16 cellular contexts compared by ENCODE assay signal in the genomic region with DNA sequence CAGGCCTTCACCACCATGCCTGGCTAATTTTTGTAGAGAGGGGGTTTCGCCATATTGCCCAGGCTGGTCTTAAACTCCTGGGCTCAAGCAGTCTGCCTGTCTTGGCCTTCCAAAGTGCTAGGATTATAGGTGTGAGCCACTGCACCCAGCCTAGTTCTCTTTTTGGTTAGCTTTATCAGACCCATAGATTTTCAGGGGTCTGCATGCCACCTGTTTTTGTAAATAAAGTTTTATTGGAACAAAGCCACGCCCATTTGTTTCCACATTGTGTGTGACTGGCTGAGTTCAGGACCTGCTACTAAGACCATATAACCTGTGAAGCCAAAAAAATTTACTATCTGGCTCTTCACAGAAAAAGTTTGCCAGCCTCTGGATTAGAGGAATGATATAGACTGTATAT. TPM values are rescaled to one million over a fixed set of nuclear protein-coding genes. Genes with fewer than 3 reads are reported as not detected.
DNase-seq lines count a peak whose midpoint lies in the region; ATAC-seq, FAIRE-seq and TF ChIP-seq lines count a peak whose summit lies in the region.
"Had no signal": no experiment of that assay in that cellular context is flagged by ENCODE, and none has a peak within 500 bp of the region (broad histone marks: within the 10 kb centered on the region; RNA-seq: fewer than 3 reads in every experiment).

No MANE protein-coding gene starts in this region.

- H3K4me1 ChIP-seq in HepG2 (ENCODE audit: insufficient read depth, low read length) = peaks cover 8% of the 10 kb centered on the region
- H3K4me1 ChIP-seq in right lobe of liver = no peaks in the 10 kb centered on the region
- peaks cover 2% of the 10 kb centered on the region; the same call in 1 of the 2 replicates for H3K4me1 ChIP-seq in IMR-90 (ENCODE audit: control insufficient read depth, insufficient read depth, low read length)
- peaks cover 0 to 2% of the 10 kb centered on the region in 2 experiments; a peak in 2 of 5 replicates for H3K4me1 ChIP-seq in K562 (replicated peaks in 1 of 2; ENCODE audit: control insufficient read depth in 2 of 2, insufficient read depth in 2 of 2, low read length in 2 of 2)

- no peak for TF ChIP-seq POLR2A in HepG2 (IDR thresholded peaks at IDR 0.05; ENCODE audit: insufficient read depth in 1 of 2, low read depth in 2 of 2, low read length in 2 of 2)
- no peak for TF ChIP-seq POLR2A in right lobe of liver (IDR thresholded peaks at IDR 0.05)
- TF ChIP-seq POLR2A in IMR-90 (IDR thresholded peaks at IDR 0.05; ENCODE audit: low read depth, low read length) = no peak
- TF ChIP-seq POLR2A in K562 (conservative IDR thresholded peaks at IDR 0.05) = no peak

- no peaks in the 10 kb centered on the region for H3K9me3 Mint-ChIP-seq in activated T-helper 1 cell treated with anti-CD3 and anti-CD28 coated beads, Interleukin-12 subunit alpha, Interleukin-12 subunit beta, Interleukin-2, Interleukin-4 antibody, amounts not matched to agents 30 ng/mL and 10 ng/mL and 1 ng/mL, durations not matched to agents 14 hours and 24 hours and 36 hours
- H3K9me3 Mint-ChIP-seq: CD8-positive, alpha-beta T cell; H9 had no signal

- H3K18ac ChIP-seq in IMR-90 (ENCODE audit: low read depth, low read length) = no peak overlapping the region

- H4K8ac ChIP-seq in IMR-90 (ENCODE audit: low read depth in 2 of 2, low read length in 2 of 2) = no peak overlapping the region

- in situ Hi-C loops in HepG2 (cut with HindIII; ENCODE audit: extremely low pct_ligation_motif_present, low pct_unique_long_range_greater_than_20kb) = no loop called here
- in situ Hi-C loops in IMR-90 (cut with MboI; ENCODE audit: low sequenced_read_pairs) = no loop called here
- in situ Hi-C loops in K562 (cut with MboI) = no loop called here

- H3K4me2 ChIP-seq in HepG2 (ENCODE audit: low read depth, low read length) (no peak overlapping the region), IMR-90 (ENCODE audit: low read depth, low read length) (no peak overlapping the region), K562 (ENCODE audit: insufficient read depth, low read length) (no peak overlapping the region)
- H3K4me2 ChIP-seq: BLaER1 treated with 17β-estradiol and CSF1 and Interleukin-3, amounts not matched to agents 10 nM and 100 nM had no signal

- H3K27me3 ChIP-seq in HepG2 (ENCODE audit: control insufficient read depth in 1 of 2, insufficient read depth in 2 of 2, low read length in 2 of 2) (no peaks in the 10 kb centered on the region), right lobe of liver (no peaks in the 10 kb centered on the region), IMR-90 (ENCODE audit: control insufficient read depth, insufficient read depth, low read length) (no peaks in the 10 kb centered on the region), K562 (ENCODE audit: control insufficient read depth in 2 of 2, insufficient read depth in 2 of 2, low read length in 2 of 2) (no peaks in the 10 kb centered on the region)
- H3K27me3 ChIP-seq: BLaER1 treated with 17β-estradiol and CSF1 and Interleukin-3, amounts not matched to agents 10 nM and 100 nM had no signal

- DNase-seq in HepG2 (ENCODE audit: low spot score) (no peak), right lobe of liver (no peak), IMR-90 (no peak), K562 (ENCODE audit: extremely low read depth in 1 of 4, low spot score in 3 of 4) (no peak), SIG-M5 (lab: John Stamatoyannopoulos, UW) (no peak)
- DNase-seq in activated T-helper 1 cell treated with anti-CD3 and anti-CD28 coated beads, Interleukin-12 subunit alpha, Interleukin-12 subunit beta, Interleukin-2, Interleukin-4 antibody, amounts not matched to agents 30 ng/mL and 10 ng/mL and 1 ng/mL, durations not matched to agents 14 hours and 24 hours and 36 hours (ENCODE audit: low spot score) = no peak
- no peak for DNase-seq in activated effector memory CD4-positive, alpha-beta T cell treated with Interleukin-2 at 50 U/mL for 16 hours
- DNase-seq: Calu3; CD8-positive, alpha-beta T cell; DMS79 treated with DMSO at 0.1 percent for 48 hours; GF-D8; H9 had no signal

- H3K23ac ChIP-seq in IMR-90 (ENCODE audit: low read depth, low read length) = no peak overlapping the region

- no peak overlapping the region for H3K27ac Mint-ChIP-seq in activated T-helper 1 cell treated with anti-CD3 and anti-CD28 coated beads, Interleukin-12 subunit alpha, Interleukin-12 subunit beta, Interleukin-2, Interleukin-4 antibody, amounts not matched to agents 30 ng/mL and 10 ng/mL and 1 ng/mL, durations not matched to agents 14 hours and 24 hours and 36 hours
- H3K27ac Mint-ChIP-seq: B cell; CD8-positive, alpha-beta T cell; H9 had no signal

- no peak overlapping the region for H3K4ac ChIP-seq in IMR-90 (ENCODE audit: low read depth, low read length)

- H4K20me1 ChIP-seq in HepG2 (ENCODE audit: insufficient read depth, low read length) = no peaks in the 10 kb centered on the region
- H4K20me1 ChIP-seq in IMR-90 (ENCODE audit: insufficient read depth, low read length) = peaks cover 31% of the 10 kb centered on the region; the same call in 1 of the 2 replicates
- no peaks in the 10 kb centered on the region; the same call in 1 of the 2 replicates for H4K20me1 ChIP-seq in K562 (replicated peaks; ENCODE audit: control insufficient read depth, insufficient read depth, low read length)

- no TSS peak for BruUV-seq in HepG2 (replicated peaks; lab: Mats Ljungman, UMichigan)
- BruUV-seq in IMR-90 (replicated peaks; lab: Mats Ljungman, UMichigan) = no TSS peak
- BruUV-seq in K562 (replicated peaks; lab: Mats Ljungman, UMichigan) = no TSS peak

- H3K9me1 ChIP-seq in IMR-90 (ENCODE audit: insufficient read depth, low read length) (no peaks in the 10 kb centered on the region; the same call in 1 of the 2 replicates), K562 (ENCODE audit: control insufficient read depth, insufficient read depth, low read length) (no peaks in the 10 kb centered on the region)

- intact Hi-C loops in HepG2 (cut with micrococcal nuclease; ENCODE audit: unreplicated experiment) = no loop called here
- intact Hi-C loops in right lobe of liver (cut with DNase I) = no loop called here
- intact Hi-C loops in IMR-90 (cut with micrococcal nuclease) = no loop called here
- intact Hi-C loops in K562 (cut with micrococcal nuclease) = no loop called here
- intact Hi-C loops in activated T-helper 1 cell treated with anti-CD3 and anti-CD28 coated beads, Interleukin-12 subunit alpha, Interleukin-12 subunit beta, Interleukin-2, Interleukin-4 antibody, amounts not matched to agents 30 ng/mL and 10 ng/mL and 1 ng/mL, durations not matched to agents 14 hours and 24 hours and 36 hours (cut with micrococcal nuclease) = no loop called here

- POLR2A ChIA-PET in HepG2 (lab: Yijun Ruan, JAX) = no interaction called here
- POLR2A ChIA-PET in IMR-90 (lab: Charles Lee; ENCODE audit: unreplicated experiment) = no interaction called here
- POLR2A ChIA-PET in K562 (lab: Yijun Ruan, JAX) = no interaction called here

- no peak overlapping the region for H2BK5ac ChIP-seq in IMR-90 (ENCODE audit: low read depth, low read length, poor library complexity, severe bottlenecking)

- CTCF ChIA-PET in HepG2 (lab: Yijun Ruan, JAX; ENCODE audit: low intra/inter-chr PET ratio, low total read pairs) (no interaction called here), IMR-90 (lab: Yijun Ruan, JAX) (no interaction called here), K562 (lab: Yijun Ruan, JAX; ENCODE audit: low intra/inter-chr PET ratio) (no interaction called here)

- H3K56ac ChIP-seq in IMR-90 (ENCODE audit: extremely low read depth, insufficient read depth, low read length) = no peak overlapping the region

- FAIRE-seq in HepG2 (lab: Jason Lieb, UNC) (no peak), K562 (lab: Jason Lieb, UNC) (no peak)
- FAIRE-seq: GM19239, H1 had no signal

- H3K4me1 Mint-ChIP-seq in activated T-helper 1 cell treated with anti-CD3 and anti-CD28 coated beads, Interleukin-12 subunit alpha, Interleukin-12 subunit beta, Interleukin-2, Interleukin-4 antibody, amounts not matched to agents 30 ng/mL and 10 ng/mL and 1 ng/mL, durations not matched to agents 14 hours and 24 hours and 36 hours (ENCODE audit: low read depth) = peaks cover 12% of the 10 kb centered on the region

- H3K4me3 ChIP-seq in HepG2 (replicated peaks in 1 of 3; ENCODE audit: insufficient read depth in 1 of 3, low read depth in 2 of 3, low read length in 3 of 3) (no peak overlapping the region), right lobe of liver (no peak overlapping the region), IMR-90 (ENCODE audit: insufficient read depth, low read depth, low read length) (no peak overlapping the region), K562 (no peak overlapping the region)
- H3K4me3 ChIP-seq: BLaER1 treated with 17β-estradiol and CSF1 and Interleukin-3, amounts not matched to agents 10 nM and 100 nM had no signal

- WGBS in HepG2 (ENCODE audit: low lambda C conversion rate) = 97% methylated on average over 2 of the region's 2 CpGs
- WGBS in right lobe of liver (ENCODE audit: insufficient coverage, low coverage, low lambda C conversion rate, missing lambda C conversion rate) = 86% methylated on average over 2 of the region's 2 CpGs
- no CpG with 5 or more reads among the region's 2 CpGs for WGBS in IMR-90 (ENCODE audit: extremely low coverage in 2 of 2, insufficient read length in 1 of 2), 2 experiments
- 88% methylated on average over 2 of the region's 2 CpGs for WGBS in K562 (ENCODE audit: insufficient coverage, low coverage, missing lambda C conversion rate)

- H3K14ac ChIP-seq in IMR-90 (replicated peaks; ENCODE audit: low read depth, low read length) = no peak overlapping the region

- no peak overlapping the region for H4K91ac ChIP-seq in IMR-90 (ENCODE audit: insufficient read depth, low read depth, low read length)

- H3K79me2 ChIP-seq in HepG2 (ENCODE audit: insufficient read depth, low read length) = peaks cover 47% of the 10 kb centered on the region
- H3K79me2 ChIP-seq in K562 (ENCODE audit: control insufficient read depth, insufficient read depth, low read length) = peaks cover 84% of the 10 kb centered on the region

- H2BK120ac ChIP-seq in IMR-90 (ENCODE audit: low read depth, low read length) = no peak overlapping the region

- H3K9me3 ChIP-seq in HepG2 (ENCODE audit: low read length) (no peaks in the 10 kb centered on the region), right lobe of liver (no peaks in the 10 kb centered on the region), IMR-90 (ENCODE audit: control insufficient read depth, insufficient read depth, low read length) (no peaks in the 10 kb centered on the region), K562 (replicated peaks; ENCODE audit: control insufficient read depth, insufficient read depth, low read depth, low read length) (no peaks in the 10 kb centered on the region)
- H3K9me3 ChIP-seq: BLaER1 treated with 17β-estradiol and CSF1 and Interleukin-3, amounts not matched to agents 10 nM and 100 nM had no signal

- TF ChIP-seq RAD21 in HepG2 (CRISPR knock-in tag; IDR thresholded peaks at IDR 0.05) (no peak), IMR-90 (IDR thresholded peaks at IDR 0.05; ENCODE audit: low read length) (no peak), K562 (CRISPR knock-in tag; conservative IDR thresholded peaks at IDR 0.05 in 1 of 2, IDR thresholded peaks at IDR 0.05 in 1 of 2) (no peak)

- no peak overlapping the region for H4K5ac ChIP-seq in IMR-90 (ENCODE audit: low read depth, low read length)

- no peak overlapping the region for H3K4me3 Mint-ChIP-seq in activated T-helper 1 cell treated with anti-CD3 and anti-CD28 coated beads, Interleukin-12 subunit alpha, Interleukin-12 subunit beta, Interleukin-2, Interleukin-4 antibody, amounts not matched to agents 30 ng/mL and 10 ng/mL and 1 ng/mL, durations not matched to agents 14 hours and 24 hours and 36 hours
- H3K4me3 Mint-ChIP-seq: B cell; CD8-positive, alpha-beta T cell; H9 had no signal

- no peak overlapping the region for H2BK15ac ChIP-seq in IMR-90 (ENCODE audit: low read depth, low read length)

- dilution Hi-C loops in IMR-90 (cut with HindIII; ENCODE audit: low sequenced_read_pairs, unreplicated experiment) = no loop called here

- H3K36me3 Mint-ChIP-seq in activated T-helper 1 cell treated with anti-CD3 and anti-CD28 coated beads, Interleukin-12 subunit alpha, Interleukin-12 subunit beta, Interleukin-2, Interleukin-4 antibody, amounts not matched to agents 30 ng/mL and 10 ng/mL and 1 ng/mL, durations not matched to agents 14 hours and 24 hours and 36 hours (ENCODE audit: low read depth) = peaks cover 60% of the 10 kb centered on the region

- peaks cover 34 to 41% of the 10 kb centered on the region in 2 experiments for H3K79me1 ChIP-seq in IMR-90 (ENCODE audit: low read depth in 1 of 2, low read length in 2 of 2)

- no peak for TF ChIP-seq EP300 in HepG2 (IDR thresholded peaks at IDR 0.05; ENCODE audit: low read depth in 2 of 2, low read length in 2 of 2)
- TF ChIP-seq EP300 in HepG2 (CRISPR knock-in tag; IDR thresholded peaks at IDR 0.05; ENCODE audit: borderline replicate concordance) = no peak
- TF ChIP-seq EP300 in K562 (IDR thresholded peaks at IDR 0.05; ENCODE audit: low read length) = no peak

- no peaks in the 10 kb centered on the region for H3K27me3 Mint-ChIP-seq in activated T-helper 1 cell treated with anti-CD3 and anti-CD28 coated beads, Interleukin-12 subunit alpha, Interleukin-12 subunit beta, Interleukin-2, Interleukin-4 antibody, amounts not matched to agents 30 ng/mL and 10 ng/mL and 1 ng/mL, durations not matched to agents 14 hours and 24 hours and 36 hours (ENCODE audit: insufficient read depth)
- H3K27me3 Mint-ChIP-seq: B cell had no signal

- H3K27ac ChIP-seq in HepG2 (ENCODE audit: extremely low read length, insufficient read depth, low read length) (no peak overlapping the region), right lobe of liver (no peak overlapping the region), IMR-90 (ENCODE audit: insufficient read depth, low read length) (no peak overlapping the region), K562 (ENCODE audit: extremely low read depth, low read depth, low read length) (no peak overlapping the region)
- H3K27ac ChIP-seq: BLaER1 treated with 17β-estradiol and CSF1 and Interleukin-3, amounts not matched to agents 10 nM and 100 nM had no signal

- H3K9ac ChIP-seq in HepG2 (ENCODE audit: insufficient read depth, low read depth, low read length) (no peak overlapping the region), IMR-90 (ENCODE audit: low read depth, low read length) (no peak overlapping the region), K562 (ENCODE audit: insufficient read depth in 1 of 2, low read depth in 2 of 2, low read length in 2 of 2) (no peak overlapping the region)
- H3K9ac ChIP-seq: BLaER1 treated with 17β-estradiol and CSF1 and Interleukin-3, amounts not matched to agents 10 nM and 100 nM had no signal

- H2BK20ac ChIP-seq in IMR-90 (ENCODE audit: low read depth, low read length) = no peak overlapping the region

- TF ChIP-seq CTCF in HepG2 (CRISPR knock-in tag; IDR thresholded peaks at IDR 0.05) = no peak
- no peak for TF ChIP-seq CTCF in right lobe of liver (IDR thresholded peaks at IDR 0.05)
- TF ChIP-seq CTCF in IMR-90 (conservative IDR thresholded peaks at IDR 0.05; ENCODE audit: low read depth, low read length) = no peak
- no peak for TF ChIP-seq CTCF in K562 (IDR thresholded peaks at IDR 0.05 in 2 of 3, conservative IDR thresholded peaks at IDR 0.05 in 1 of 3; ENCODE audit: insufficient read depth in 2 of 3, low read depth in 1 of 3, low read length in 3 of 3)

- no peak overlapping the region for H2AFZ ChIP-seq in HepG2 (ENCODE audit: low read length)
- H2AFZ ChIP-seq in IMR-90 (replicated peaks; ENCODE audit: low read length, poor library complexity) = no peak overlapping the region
- no peak overlapping the region for H2AFZ ChIP-seq in K562 (ENCODE audit: low read depth, low read length)

- H2AK9ac ChIP-seq in IMR-90 (replicated peaks; ENCODE audit: low read depth, low read length, poor library complexity) = no peak overlapping the region

- no peak for ATAC-seq in HepG2
- no peak for ATAC-seq in right lobe of liver
- ATAC-seq in IMR-90 (ENCODE audit: low read depth) = peak; percentile 40
- ATAC-seq in K562 = no peak
- ATAC-seq: CD8-positive, alpha-beta T cell had no signal

- peaks cover 10 to 75% of the 10 kb centered on the region in 2 experiments for H3K36me3 ChIP-seq in HepG2 (replicated peaks in 1 of 2; ENCODE audit: control insufficient read depth in 1 of 2, insufficient read depth in 2 of 2, low read length in 2 of 2)
- peaks cover 0 to 92% (median 35%) of the 10 kb centered on the region in 4 donors for H3K36me3 ChIP-seq in right lobe of liver
- peaks cover 36% of the 10 kb centered on the region for H3K36me3 ChIP-seq in IMR-90 (ENCODE audit: control insufficient read depth, insufficient read depth, low read length)
- peaks cover 93% of the 10 kb centered on the region for H3K36me3 ChIP-seq in K562 (ENCODE audit: control insufficient read depth, insufficient read depth, low read length)

- no peak overlapping the region for H2AK5ac ChIP-seq in IMR-90 (ENCODE audit: low read depth, low read length)

RNA-seq across cellular contexts. Expression of gene PSMD11, which starts 7.6 kb away (rescaled TPM):
- total RNA-seq in HepG2 (2016; rRNA removed; fragmentation: Illumina TruSeq; extraction: Trizol) (152 and 233 TPM in 2 replicates), right lobe of liver (10 to 100 TPM; 45.7 to 61.3 (median 51.6) TPM), IMR-90 (2012; rRNA removed) (68.0 and 85.9 TPM in 2 replicates), K562 (2014; rRNA removed) (77.1 and 104 TPM in 2 replicates), K562 (2014; rRNA removed; fragmentation: Illumina TruSeq; extraction: Trizol) (118 and 128 TPM in 2 replicates), K562 (2015; rRNA removed; fragmentation: Illumina TruSeq; extraction: Trizol) (109 and 127 TPM in 2 replicates), K562 (2021) (169 and 171 TPM in 2 replicates)
- 29.1 and 33.4 TPM in 2 replicates for total RNA-seq in HepG2 (2016; cell fraction: cytosol; rRNA removed; fragmentation: Illumina TruSeq; extraction: Trizol; ENCODE audit: low read depth)
- 171 and 231 TPM in 2 replicates for total RNA-seq in HepG2 (2016; cell fraction: insoluble cytoplasmic fraction; rRNA removed; fragmentation: Illumina TruSeq; extraction: Trizol)
- 55.8 and 64.2 TPM in 2 replicates for total RNA-seq in HepG2 (2016; cell fraction: membrane; rRNA removed; fragmentation: Illumina TruSeq; extraction: Trizol)
- total RNA-seq in HepG2 (2016; cell fraction: nucleus; rRNA removed; fragmentation: Illumina TruSeq; extraction: Trizol) = 97.0 and 99.3 TPM in 2 replicates
- polyA plus RNA-seq in HepG2 (2011; rRNA removed) (64.2 and 69.8 TPM in 2 replicates), IMR-90 (2012; rRNA removed) (63.4 and 64.7 TPM in 2 replicates), K562 (2011; rRNA removed) (97.6 and 185 TPM in 2 replicates), K562 (2014; fragmentation: Illumina TruSeq; extraction: Trizol) (125 and 137 TPM in 2 replicates), K562 (2014; fragmentation: Nextera tagmentation; extraction: Ambion mirVana) (100 to 1,000 TPM; 316 to 378 TPM), K562 (2014; rRNA removed) (142 and 158 TPM in 2 replicates)
- 43.9 and 49.0 TPM in 2 replicates for polyA plus RNA-seq in HepG2 (2011; cell fraction: cytosol; rRNA removed)
- 28.9 and 39.9 TPM in 2 replicates for polyA plus RNA-seq in HepG2 (2011; cell fraction: nucleus; rRNA removed)
- polyA plus RNA-seq in HepG2 (2012) = 87.5 and 91.8 TPM in 2 replicates
- 21.5 TPM in 2 replicates for polyA plus RNA-seq in HepG2 (2016; cell fraction: cytosol; fragmentation: Illumina TruSeq; extraction: Trizol; ENCODE audit: low read depth)
- 239 and 241 TPM in 2 replicates for polyA plus RNA-seq in HepG2 (2016; cell fraction: insoluble cytoplasmic fraction; fragmentation: Illumina TruSeq; extraction: Trizol; ENCODE audit: low read depth)
- 30.8 and 34.3 TPM in 2 replicates for polyA plus RNA-seq in HepG2 (2016; cell fraction: membrane; fragmentation: Illumina TruSeq; extraction: Trizol; ENCODE audit: low read depth)
- polyA plus RNA-seq in HepG2 (2016; cell fraction: nucleus; fragmentation: Illumina TruSeq; extraction: Trizol; ENCODE audit: insufficient read depth, low read depth) = 123 and 137 TPM in 2 replicates
- polyA minus RNA-seq in HepG2 (2011; rRNA and poly(A)+ RNA removed; ENCODE audit: low replicate concordance) = 77.9 and 189 TPM in 2 replicates
- polyA minus RNA-seq in HepG2 (2011; cell fraction: cytosol; rRNA and poly(A)+ RNA removed) = 61.4 and 62.0 TPM in 2 replicates
- 91.0 and 95.6 TPM in 2 replicates for polyA minus RNA-seq in HepG2 (2011; cell fraction: nucleus; rRNA and poly(A)+ RNA removed)
- polyA plus RNA-seq in IMR-90 (2012; cell fraction: cytosol; rRNA removed) = 27.3 and 44.4 TPM in 2 replicates
- polyA plus RNA-seq in IMR-90 (2012; cell fraction: nucleus; rRNA removed; ENCODE audit: low replicate concordance) = 22.8 and 69.6 TPM in 2 replicates
- 182 and 249 TPM in 2 replicates for total RNA-seq in K562 (2011; cell fraction: chromatin; rRNA removed; ENCODE audit: low replicate concordance)
- 104 and 110 TPM in 2 replicates for total RNA-seq in K562 (2011; cell fraction: nucleolus; rRNA removed)
- total RNA-seq in K562 (2011; cell fraction: nucleoplasm; rRNA removed) = 139 and 186 TPM in 2 replicates
- polyA plus RNA-seq in K562 (2011; cell fraction: cytosol; rRNA removed) = 51.9 and 80.2 TPM in 2 replicates
- polyA plus RNA-seq in K562 (2011; cell fraction: nucleus; rRNA removed) = 56.7 and 72.5 TPM in 2 replicates
- polyA plus RNA-seq in K562 (2012) = 51.5 and 151 TPM in 2 replicates
- 138 and 285 TPM in 2 replicates for polyA minus RNA-seq in K562 (2011; rRNA and poly(A)+ RNA removed)
- polyA minus RNA-seq in K562 (2011; cell fraction: cytosol; rRNA and poly(A)+ RNA removed) = 46.8 and 99.5 TPM in 2 replicates
- polyA minus RNA-seq in K562 (2011; cell fraction: nucleus; rRNA and poly(A)+ RNA removed) = 52.4 and 62.1 TPM in 2 replicates
- 190 and 198 TPM in 2 replicates for total RNA-seq in activated T-helper 1 cell treated with anti-CD3 and anti-CD28 coated beads, Interleukin-12 subunit alpha, Interleukin-12 subunit beta, Interleukin-2, Interleukin-4 antibody, amounts not matched to agents 30 ng/mL and 10 ng/mL and 1 ng/mL, durations not matched to agents 14 hours and 24 hours and 36 hours

RNA-seq across cellular contexts. Expression of gene CDK5R1, which starts 34.9 kb away (rescaled TPM):
- total RNA-seq in HepG2 (2016; rRNA removed; fragmentation: Illumina TruSeq; extraction: Trizol) (2.5 and 3.9 TPM in 2 replicates), right lobe of liver (under 1 TPM; 0.37 to 0.90 (median 0.48) TPM), IMR-90 (2012; rRNA removed) (0.36 and 0.56 TPM in 2 replicates), K562 (2014; rRNA removed) (2.5 and 3.1 TPM in 2 replicates), K562 (2014; rRNA removed; fragmentation: Illumina TruSeq; extraction: Trizol) (1.9 and 2.3 TPM in 2 replicates), K562 (2015; rRNA removed; fragmentation: Illumina TruSeq; extraction: Trizol) (2.6 and 3.1 TPM in 2 replicates), K562 (2021) (4.5 and 4.8 TPM in 2 replicates)
- 0.71 TPM in 2 replicates for total RNA-seq in HepG2 (2016; cell fraction: cytosol; rRNA removed; fragmentation: Illumina TruSeq; extraction: Trizol; ENCODE audit: low read depth)
- total RNA-seq in HepG2 (2016; cell fraction: insoluble cytoplasmic fraction; rRNA removed; fragmentation: Illumina TruSeq; extraction: Trizol) = 2.2 and 3.5 TPM in 2 replicates
- 2.5 and 3.2 TPM in 2 replicates for total RNA-seq in HepG2 (2016; cell fraction: membrane; rRNA removed; fragmentation: Illumina TruSeq; extraction: Trizol)
- 4.4 and 5.2 TPM in 2 replicates for total RNA-seq in HepG2 (2016; cell fraction: nucleus; rRNA removed; fragmentation: Illumina TruSeq; extraction: Trizol)
- polyA plus RNA-seq in HepG2 (2011; rRNA removed) (1.1 and 1.4 TPM in 2 replicates), IMR-90 (2012; rRNA removed) (0.67 and 0.74 TPM in 2 replicates), K562 (2011; rRNA removed) (0.79 and 1.4 TPM in 2 replicates), K562 (2014; fragmentation: Illumina TruSeq; extraction: Trizol) (2.4 TPM in 2 replicates), K562 (2014; fragmentation: Nextera tagmentation; extraction: Ambion mirVana) (under 1 TPM; 0.10 to 0.20 TPM), K562 (2014; rRNA removed) (1.8 and 2.0 TPM in 2 replicates)
- polyA plus RNA-seq in HepG2 (2011; cell fraction: cytosol; rRNA removed) = 1.0 and 1.1 TPM in 2 replicates
- polyA plus RNA-seq in HepG2 (2011; cell fraction: nucleus; rRNA removed) = 3.4 and 3.9 TPM in 2 replicates
- 2.0 and 2.1 TPM in 2 replicates for polyA plus RNA-seq in HepG2 (2012)
- polyA plus RNA-seq in HepG2 (2016; cell fraction: cytosol; fragmentation: Illumina TruSeq; extraction: Trizol; ENCODE audit: low read depth) = 0.42 and 0.75 TPM in 2 replicates
- polyA plus RNA-seq in HepG2 (2016; cell fraction: insoluble cytoplasmic fraction; fragmentation: Illumina TruSeq; extraction: Trizol; ENCODE audit: low read depth) = 2.5 and 3.0 TPM in 2 replicates
- polyA plus RNA-seq in HepG2 (2016; cell fraction: membrane; fragmentation: Illumina TruSeq; extraction: Trizol; ENCODE audit: low read depth) = 1.6 and 1.9 TPM in 2 replicates
- 8.0 and 8.4 TPM in 2 replicates for polyA plus RNA-seq in HepG2 (2016; cell fraction: nucleus; fragmentation: Illumina TruSeq; extraction: Trizol; ENCODE audit: insufficient read depth, low read depth)
- 0.37 and 4.7 TPM in 2 replicates for polyA minus RNA-seq in HepG2 (2011; rRNA and poly(A)+ RNA removed; ENCODE audit: low replicate concordance)
- 1.1 and 1.7 TPM in 2 replicates for polyA minus RNA-seq in HepG2 (2011; cell fraction: cytosol; rRNA and poly(A)+ RNA removed)
- polyA minus RNA-seq in HepG2 (2011; cell fraction: nucleus; rRNA and poly(A)+ RNA removed) = 2.4 and 2.6 TPM in 2 replicates
- polyA plus RNA-seq in IMR-90 (2012; cell fraction: cytosol; rRNA removed) = 0.35 and 0.46 TPM in 2 replicates
- 1.4 and 1.8 TPM in 2 replicates for polyA plus RNA-seq in IMR-90 (2012; cell fraction: nucleus; rRNA removed; ENCODE audit: low replicate concordance)
- total RNA-seq in K562 (2011; cell fraction: chromatin; rRNA removed; ENCODE audit: low replicate concordance) = 4.2 and 6.9 TPM in 2 replicates
- total RNA-seq in K562 (2011; cell fraction: nucleolus; rRNA removed) = 5.5 and 5.9 TPM in 2 replicates
- total RNA-seq in K562 (2011; cell fraction: nucleoplasm; rRNA removed) = 3.9 and 4.9 TPM in 2 replicates
- 0.66 and 1.7 TPM in 2 replicates for polyA plus RNA-seq in K562 (2011; cell fraction: cytosol; rRNA removed)
- polyA plus RNA-seq in K562 (2011; cell fraction: nucleus; rRNA removed) = 2.0 and 5.0 TPM in 2 replicates
- 1.1 and 2.1 TPM in 2 replicates for polyA plus RNA-seq in K562 (2012)
- polyA minus RNA-seq in K562 (2011; rRNA and poly(A)+ RNA removed) = 0.72 and 1.6 TPM in 2 replicates
- 1.5 and 2.0 TPM in 2 replicates for polyA minus RNA-seq in K562 (2011; cell fraction: cytosol; rRNA and poly(A)+ RNA removed)
- polyA minus RNA-seq in K562 (2011; cell fraction: nucleus; rRNA and poly(A)+ RNA removed) = 2.3 and 3.9 TPM in 2 replicates
- 6.1 and 7.1 TPM in 2 replicates for total RNA-seq in activated T-helper 1 cell treated with anti-CD3 and anti-CD28 coated beads, Interleukin-12 subunit alpha, Interleukin-12 subunit beta, Interleukin-2, Interleukin-4 antibody, amounts not matched to agents 30 ng/mL and 10 ng/mL and 1 ng/mL, durations not matched to agents 14 hours and 24 hours and 36 hours
